Comparison of ENCODE assay signal across 9 cellular contexts in genomic region chr16:72467157-72467759, GRCh38.
DNase-seq lines count a peak whose midpoint lies in the region; ATAC-seq and TF ChIP-seq lines count a peak whose summit lies in the region.
"Had no signal": no experiment of that assay in that cellular context is flagged by ENCODE, and none has a peak within 500 bp of the region (broad histone marks: within the 10 kb centered on the region; RNA-seq: fewer than 3 reads in every experiment).

No MANE protein-coding gene starts in this region.

- no peak overlapping the region for H3K9ac ChIP-seq in Loucy (ENCODE audit: low read depth, low read length, poor library complexity, severe bottlenecking)
- H3K9ac ChIP-seq: BLaER1 treated with 17β-estradiol and CSF1 and Interleukin-3, amounts not matched to agents 10 nM and 100 nM had no signal

- ATAC-seq in SK-N-SH treated with all-trans-retinoic acid at 6 μM for 48 hours: peak; percentile 91

- H3K36me3 ChIP-seq in Loucy (ENCODE audit: insufficient read depth, low read length): no peaks in the 10 kb centered on the region
- H3K36me3 ChIP-seq: BLaER1 treated with 17β-estradiol and CSF1 and Interleukin-3, amounts not matched to agents 10 nM and 100 nM had no signal

- TF ChIP-seq CTCF in Loucy (conservative IDR thresholded peaks at IDR 0.05; ENCODE audit: low read length): peak; percentile 79

- H3K9me2 ChIP-seq in Loucy (replicated peaks; ENCODE audit: low read depth, low read length): no peaks in the 10 kb centered on the region

- H3K79me2 ChIP-seq in Loucy (ENCODE audit: insufficient read depth, low read length): no peaks in the 10 kb centered on the region

- intact Hi-C loops in posterior cingulate gyrus (cut with DNase I): loop anchor here (1.0 to 5.0 kb wide), 3 partner anchors 65 to 342 kb away; no protein-coding TSS in a partner anchor
- intact Hi-C loops in cardiac septum (cut with DNase I): no loop called here

- H3K4me1 ChIP-seq in Loucy (ENCODE audit: insufficient read depth, low read length, poor library complexity, severe bottlenecking): no peaks in the 10 kb centered on the region

- no peak overlapping the region for H3K4me3 ChIP-seq in Loucy (ENCODE audit: low read length, poor library complexity, severe bottlenecking)
- H3K4me3 ChIP-seq: BLaER1 treated with 17β-estradiol and CSF1 and Interleukin-3, amounts not matched to agents 10 nM and 100 nM had no signal

- H4K20me1 ChIP-seq in Loucy (ENCODE audit: insufficient read depth, low read length, poor library complexity, severe bottlenecking): no peaks in the 10 kb centered on the region
- H4K20me1 ChIP-seq: BLaER1 treated with 17β-estradiol and CSF1 and Interleukin-3, amounts not matched to agents 10 nM and 100 nM had no signal

- H3K27me3 ChIP-seq in Loucy (ENCODE audit: insufficient read depth, low read length, poor library complexity, severe bottlenecking): no peaks in the 10 kb centered on the region
- H3K27me3 ChIP-seq: BLaER1 treated with 17β-estradiol and CSF1 and Interleukin-3, amounts not matched to agents 10 nM and 100 nM had no signal

- no peak overlapping the region for H2AFZ ChIP-seq in Loucy (ENCODE audit: low read length)

- DNase-seq in NCI-H2029 treated with DMSO at 0.1 percent for 48 hours (lab: John Stamatoyannopoulos, UW) (peak; percentile 4), NCI-H2029 (lab: John Stamatoyannopoulos, UW) (no peak), foreskin melanocyte (peak; percentile 44), stromal cell of bone marrow (ENCODE audit: low read depth) (peak; percentile 28), posterior cingulate gyrus (no peak), cardiac septum (ENCODE audit: low spot score) (no peak)

- H3K9me3 ChIP-seq in Loucy (ENCODE audit: insufficient read depth, low read depth, low read length): no peaks in the 10 kb centered on the region

- no peak overlapping the region for H3K4me2 ChIP-seq in Loucy (ENCODE audit: low read depth, low read length, poor library complexity, severe bottlenecking)
- H3K4me2 ChIP-seq: BLaER1 treated with 17β-estradiol and CSF1 and Interleukin-3, amounts not matched to agents 10 nM and 100 nM had no signal

- H3F3A ChIP-seq in Loucy (ENCODE audit: low read depth): no peaks in the 10 kb centered on the region

TF ChIP-seq in SK-N-SH treated with all-trans-retinoic acid at 6 μM for 48 hours, 23 proteins besides CTCF, POLR2A, EP300 and RAD21:
- no peak for TF ChIP-seq CSDC2 (CRISPR knock-in tag; IDR thresholded peaks at IDR 0.05)
- no peak for TF ChIP-seq TSHZ2 (CRISPR knock-in tag; IDR thresholded peaks at IDR 0.05)
- no peak for TF ChIP-seq ZFP30 (CRISPR knock-in tag; IDR thresholded peaks at IDR 0.05)
- TF ChIP-seq ZNF8 (CRISPR knock-in tag; IDR thresholded peaks at IDR 0.05): no peak
- TF ChIP-seq OSR1 (CRISPR knock-in tag; IDR thresholded peaks at IDR 0.05): no peak
- TF ChIP-seq ARNTL (CRISPR knock-in tag; IDR thresholded peaks at IDR 0.05; ENCODE audit: borderline replicate concordance, low read depth): no peak
- no peak for TF ChIP-seq GLIS3 (CRISPR knock-in tag; IDR thresholded peaks at IDR 0.05)
- no peak for TF ChIP-seq ZNF70 (CRISPR knock-in tag; IDR thresholded peaks at IDR 0.05)
- no peak for TF ChIP-seq ZNF565 (CRISPR knock-in tag; conservative IDR thresholded peaks at IDR 0.05; ENCODE audit: low read depth)
- TF ChIP-seq, protein P1, sequence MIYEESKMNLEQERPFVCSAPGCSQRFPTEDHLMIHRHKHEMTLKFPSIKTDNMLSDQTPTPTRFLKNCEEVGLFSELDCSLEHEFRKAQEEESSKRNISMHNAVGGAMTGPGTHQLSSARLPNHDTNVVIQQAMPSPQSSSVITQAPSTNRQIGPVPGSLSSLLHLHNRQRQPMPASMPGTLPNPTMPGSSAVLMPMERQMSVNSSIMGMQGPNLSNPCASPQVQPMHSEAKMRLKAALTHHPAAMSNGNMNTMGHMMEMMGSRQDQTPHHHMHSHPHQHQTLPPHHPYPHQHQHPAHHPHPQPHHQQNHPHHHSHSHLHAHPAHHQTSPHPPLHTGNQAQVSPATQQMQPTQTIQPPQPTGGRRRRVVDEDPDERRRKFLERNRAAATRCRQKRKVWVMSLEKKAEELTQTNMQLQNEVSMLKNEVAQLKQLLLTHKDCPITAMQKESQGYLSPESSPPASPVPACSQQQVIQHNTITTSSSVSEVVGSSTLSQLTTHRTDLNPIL (CRISPR knock-in tag; IDR thresholded peaks at IDR 0.05; ENCODE audit: low read depth): no peak
- no peak for TF ChIP-seq ISL1 (CRISPR knock-in tag; IDR thresholded peaks at IDR 0.05)
- no peak for TF ChIP-seq SNAI2 (CRISPR knock-in tag; IDR thresholded peaks at IDR 0.05)
- TF ChIP-seq PPARA (CRISPR knock-in tag; IDR thresholded peaks at IDR 0.05; ENCODE audit: borderline replicate concordance): no peak
- TF ChIP-seq ZC3H10 (CRISPR knock-in tag; IDR thresholded peaks at IDR 0.05): no peak
- TF ChIP-seq, protein P2, sequence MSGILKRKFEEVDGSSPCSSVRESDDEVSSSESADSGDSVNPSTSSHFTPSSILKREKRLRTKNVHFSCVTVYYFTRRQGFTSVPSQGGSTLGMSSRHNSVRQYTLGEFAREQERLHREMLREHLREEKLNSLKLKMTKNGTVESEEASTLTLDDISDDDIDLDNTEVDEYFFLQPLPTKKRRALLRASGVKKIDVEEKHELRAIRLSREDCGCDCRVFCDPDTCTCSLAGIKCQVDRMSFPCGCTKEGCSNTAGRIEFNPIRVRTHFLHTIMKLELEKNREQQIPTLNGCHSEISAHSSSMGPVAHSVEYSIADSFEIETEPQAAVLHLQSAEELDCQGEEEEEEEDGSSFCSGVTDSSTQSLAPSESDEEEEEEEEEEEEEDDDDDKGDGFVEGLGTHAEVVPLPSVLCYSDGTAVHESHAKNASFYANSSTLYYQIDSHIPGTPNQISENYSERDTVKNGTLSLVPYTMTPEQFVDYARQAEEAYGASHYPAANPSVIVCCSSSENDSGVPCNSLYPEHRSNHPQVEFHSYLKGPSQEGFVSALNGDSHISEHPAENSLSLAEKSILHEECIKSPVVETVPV (CRISPR knock-in tag; IDR thresholded peaks at IDR 0.05): no peak
- no peak for TF ChIP-seq TOX (CRISPR knock-in tag; IDR thresholded peaks at IDR 0.05; ENCODE audit: borderline replicate concordance)
- no peak for TF ChIP-seq RARB (CRISPR knock-in tag; IDR thresholded peaks at IDR 0.05)
- TF ChIP-seq PATZ1 (CRISPR knock-in tag; IDR thresholded peaks at IDR 0.05; ENCODE audit: borderline replicate concordance): no peak
- TF ChIP-seq, protein P3, sequence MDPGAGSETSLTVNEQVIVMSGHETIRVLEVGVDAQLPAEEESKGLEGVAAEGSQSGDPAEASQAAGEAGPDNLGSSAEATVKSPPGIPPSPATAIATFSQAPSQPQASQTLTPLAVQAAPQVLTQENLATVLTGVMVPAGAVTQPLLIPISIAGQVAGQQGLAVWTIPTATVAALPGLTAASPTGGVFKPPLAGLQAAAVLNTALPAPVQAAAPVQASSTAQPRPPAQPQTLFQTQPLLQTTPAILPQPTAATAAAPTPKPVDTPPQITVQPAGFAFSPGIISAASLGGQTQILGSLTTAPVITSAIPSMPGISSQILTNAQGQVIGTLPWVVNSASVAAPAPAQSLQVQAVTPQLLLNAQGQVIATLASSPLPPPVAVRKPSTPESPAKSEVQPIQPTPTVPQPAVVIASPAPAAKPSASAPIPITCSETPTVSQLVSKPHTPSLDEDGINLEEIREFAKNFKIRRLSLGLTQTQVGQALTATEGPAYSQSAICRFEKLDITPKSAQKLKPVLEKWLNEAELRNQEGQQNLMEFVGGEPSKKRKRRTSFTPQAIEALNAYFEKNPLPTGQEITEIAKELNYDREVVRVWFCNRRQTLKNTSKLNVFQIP (CRISPR knock-in tag; IDR thresholded peaks at IDR 0.05; ENCODE audit: borderline replicate concordance, low read depth): no peak
TF ChIP-seq in SK-N-SH treated with all-trans-retinoic acid at 6 μM for 48 hours: peak in this region for 0.

Comparison
In these comparisons a context has a peak if more than half of its experiments do, and no peak if none do; other contexts are left out.
1. DNase-seq: peak in NCI-H2029 treated with DMSO at 0.1 percent for 48 hours (single experiment), foreskin melanocyte (single experiment) and stromal cell of bone marrow (single experiment); none in NCI-H2029 (single experiment), posterior cingulate gyrus (0 of 10) and cardiac septum (single experiment).